ENCODE assay signal across 1 cellular context in genomic region chr2:97662386-97662894, GRCh38.
TF ChIP-seq lines count a peak whose summit lies in the region.

No MANE protein-coding gene starts in this region.

TF ChIP-seq in HepG2, 621 proteins besides CTCF, POLR2A, EP300 and RAD21:
- TF ChIP-seq MEIS2 (CRISPR knock-in tag; IDR thresholded peaks at IDR 0.05) (no peak), STAT6 (CRISPR knock-in tag; IDR thresholded peaks at IDR 0.05; ENCODE audit: borderline replicate concordance) (no peak), BATF2 (CRISPR knock-in tag; IDR thresholded peaks at IDR 0.05) (no peak), ZNF605 (CRISPR knock-in tag; IDR thresholded peaks at IDR 0.05) (0 out of 2 replicates have a peak, but pooled peaks have one; percentile 10), KDM5B (CRISPR knock-in tag; IDR thresholded peaks at IDR 0.05; ENCODE audit: borderline replicate concordance) (0 out of 2 replicates have a peak, but pooled peaks have one; percentile 34), POGK (CRISPR knock-in tag; conservative IDR thresholded peaks at IDR 0.05) (0 out of 2 replicates have a peak, but pooled peaks have one; percentile 5), TOPORS (CRISPR knock-in tag; IDR thresholded peaks at IDR 0.05) (peak; percentile 6; the same call in 1 of the 2 replicates), IRX3 (CRISPR knock-in tag; IDR thresholded peaks at IDR 0.05; ENCODE audit: borderline replicate concordance, low read depth) (0 out of 2 replicates have a peak, but pooled peaks have one; percentile 34), E2F2 (CRISPR knock-in tag; IDR thresholded peaks at IDR 0.05; ENCODE audit: borderline replicate concordance) (0 out of 2 replicates have a peak, but pooled peaks have one; percentile 15), NCOR1 (IDR thresholded peaks at IDR 0.05; ENCODE audit: borderline replicate concordance, low read length) (no peak), MXD1 (CRISPR knock-in tag; IDR thresholded peaks at IDR 0.05) (0 out of 2 replicates have a peak, but pooled peaks have one; percentile 25), SNAPC5 (CRISPR knock-in tag; IDR thresholded peaks at IDR 0.05; ENCODE audit: borderline replicate concordance) (0 out of 2 replicates have a peak, but pooled peaks have one; percentile 31), CREB1 (IDR thresholded peaks at IDR 0.05) (no peak), CREB1 (CRISPR knock-in tag; IDR thresholded peaks at IDR 0.05) (0 out of 2 replicates have a peak, but pooled peaks have one; percentile 21), ZNF839 (CRISPR knock-in tag; IDR thresholded peaks at IDR 0.05; ENCODE audit: borderline replicate concordance) (0 out of 2 replicates have a peak, but pooled peaks have one; percentile 7), SNAPC2 (CRISPR knock-in tag; IDR thresholded peaks at IDR 0.05) (0 out of 2 replicates have a peak, but pooled peaks have one; percentile 53), SOX6 (IDR thresholded peaks at IDR 0.05) (no peak), SOX6 (CRISPR knock-in tag; IDR thresholded peaks at IDR 0.05) (0 out of 2 replicates have a peak, but pooled peaks have one; percentile 20), ZNF577 (CRISPR knock-in tag; IDR thresholded peaks at IDR 0.05; ENCODE audit: borderline replicate concordance, low read depth) (no peak)
TF ChIP-seq in HepG2: peak in this region for 12.
